In the genomic region with DNA sequence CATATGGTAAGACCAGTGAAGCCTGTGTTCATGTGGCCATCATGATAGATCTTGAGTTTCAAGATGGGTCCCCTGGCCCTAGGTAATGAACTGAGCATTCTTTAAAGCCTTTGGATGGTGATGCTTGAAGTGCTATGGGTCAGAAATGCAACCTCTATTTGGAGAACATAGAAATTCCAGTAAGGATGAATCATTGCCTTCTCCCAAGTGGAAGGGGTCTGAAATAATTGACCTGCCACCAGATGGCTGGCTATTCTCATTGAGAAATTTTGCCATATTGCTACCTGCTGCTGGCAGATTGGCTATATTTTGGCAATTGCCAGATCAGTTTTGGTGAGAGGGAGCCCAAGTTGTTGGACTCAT, we compare ENCODE assay signal across 8 cellular contexts. TPM values are rescaled to one million over a fixed set of nuclear protein-coding genes. Genes with fewer than 3 reads are reported as not detected.
DNase-seq lines count a peak whose midpoint lies in the region; ATAC-seq and TF ChIP-seq lines count a peak whose summit lies in the region.

No MANE protein-coding gene starts in this region.

- H4K20me1 ChIP-seq in OCI-LY3 (ENCODE audit: insufficient read depth, low read length): no peaks in the 10 kb centered on the region

- peaks cover 2% of the 10 kb centered on the region for H3K36me3 Mint-ChIP-seq in CD8-positive, alpha-beta T cell
- no peaks in the 10 kb centered on the region for H3K36me3 Mint-ChIP-seq in endodermal cell (ENCODE audit: low read depth)

- intact Hi-C loops in CD8-positive, alpha-beta T cell (cut with DNase I, micrococcal nuclease): loop anchor here (1.0 to 5.0 kb wide), 4 partner anchors 53 to 438 kb away; a partner anchor contains a TSS
- intact Hi-C loops in ovary (cut with DNase I): no loop called here
- intact Hi-C loops in sciatic nerve (cut with DNase I): loop anchor here (10.0 kb wide), 1 partner anchor 52 kb away; a partner anchor contains a TSS

- no peaks in the 10 kb centered on the region for H3K9me3 ChIP-seq in CD8-positive, alpha-beta T cell (ENCODE audit: low read length)
- no peaks in the 10 kb centered on the region for H3K9me3 ChIP-seq in OCI-LY3 (ENCODE audit: insufficient read depth, low read length)
- no peaks in the 10 kb centered on the region for H3K9me3 ChIP-seq in endodermal cell (ENCODE audit: control insufficient read depth, low read length)
- no peaks in the 10 kb centered on the region for H3K9me3 ChIP-seq in ovary

- H2AFZ ChIP-seq in OCI-LY3 (ENCODE audit: low read depth, low read length): peak overlapping the region; percentile 98

- peak overlapping the region; percentile 96 for H3K4me2 ChIP-seq in OCI-LY3 (ENCODE audit: low read length)

- CTCF ChIA-PET in CD8-positive, alpha-beta T cell (lab: Charles Lee): interaction anchor here (0.7 to 13.0 kb wide), 9 partner anchors 10 to 375 kb away, joined by 3 to 405 read pairs (median 5); a partner anchor contains a TSS

- POLR2A ChIA-PET in CD8-positive, alpha-beta T cell (lab: Charles Lee): interaction anchor here (0.7 to 4.1 kb wide), 8 partner anchors 10 to 1142 kb away, joined by 3 to 30 read pairs (median 4); a partner anchor contains a TSS

- peaks cover 42% of the 10 kb centered on the region for H3K4me1 Mint-ChIP-seq in CD8-positive, alpha-beta T cell (ENCODE audit: low read depth)
- H3K4me1 Mint-ChIP-seq in endodermal cell: peaks cover 6% of the 10 kb centered on the region

- DNase-seq in CD8-positive, alpha-beta T cell: no peak
- DNase-seq in endodermal cell (no peak), ovary (no peak), sciatic nerve (ENCODE audit: low spot score) (no peak), DMS114 treated with DMSO at 0.1 percent for 48 hours (lab: John Stamatoyannopoulos, UW; ENCODE audit: unreplicated experiment) (no peak)

- TF ChIP-seq CTCF in CD8-positive, alpha-beta T cell (IDR thresholded peaks at IDR 0.05): no peak
- no peak for TF ChIP-seq CTCF in OCI-LY3 (IDR thresholded peaks at IDR 0.05; ENCODE audit: low read depth, low read length)
- TF ChIP-seq CTCF in endodermal cell (conservative IDR thresholded peaks at IDR 0.05): no peak
- no peak for TF ChIP-seq CTCF in ovary (IDR thresholded peaks at IDR 0.05)

- peak overlapping the region; percentile 62 for H3K27ac ChIP-seq in CD8-positive, alpha-beta T cell (ENCODE audit: low read depth, low read length)
- H3K27ac ChIP-seq in OCI-LY3 (ENCODE audit: low read length) (no peak overlapping the region), endodermal cell (ENCODE audit: low read depth, low read length) (peak overlapping the region; percentile 9), ovary (peak overlapping the region in 1 of 2 donors; percentile 57)

- no peaks in the 10 kb centered on the region for H3K79me2 ChIP-seq in OCI-LY3 (ENCODE audit: low read length)

- no peaks in the 10 kb centered on the region for H3K27me3 ChIP-seq in CD8-positive, alpha-beta T cell (ENCODE audit: insufficient read depth, low read length)
- no peaks in the 10 kb centered on the region for H3K27me3 ChIP-seq in OCI-LY3 (ENCODE audit: low read depth, low read length)
- peaks cover 10% of the 10 kb centered on the region for H3K27me3 ChIP-seq in endodermal cell (ENCODE audit: control insufficient read depth, insufficient read depth, low read length, poor library complexity, severe bottlenecking)
- H3K27me3 ChIP-seq in ovary: no peaks in the 10 kb centered on the region

- no peak for TF ChIP-seq EP300 in ovary (IDR thresholded peaks at IDR 0.05)

- peak overlapping the region; percentile 98 for H3K27ac Mint-ChIP-seq in CD8-positive, alpha-beta T cell
- H3K27ac Mint-ChIP-seq in endodermal cell: no peak overlapping the region

- H3K4me3 ChIP-seq in CD8-positive, alpha-beta T cell (ENCODE audit: low read depth, low read length): peak overlapping the region; percentile 71
- H3K4me3 ChIP-seq in OCI-LY3 (ENCODE audit: low read length): peak overlapping the region; percentile 87
- H3K4me3 ChIP-seq in endodermal cell (ENCODE audit: low read length): peak overlapping the region; percentile 58
- H3K4me3 ChIP-seq in ovary: peak overlapping the region; percentile 41

- H3K9ac ChIP-seq in OCI-LY3 (ENCODE audit: low read length) (no peak overlapping the region), endodermal cell (ENCODE audit: extremely low read depth, low read length, poor library complexity, severe bottlenecking) (no peak overlapping the region)

- H3K36me3 ChIP-seq in CD8-positive, alpha-beta T cell (ENCODE audit: insufficient read depth, low read length): no peaks in the 10 kb centered on the region
- H3K36me3 ChIP-seq in OCI-LY3 (replicated peaks; ENCODE audit: low read depth, low read length): no peaks in the 10 kb centered on the region
- no peaks in the 10 kb centered on the region for H3K36me3 ChIP-seq in endodermal cell (ENCODE audit: control insufficient read depth, insufficient read depth, low read length)
- no peaks in the 10 kb centered on the region for H3K36me3 ChIP-seq in ovary

- TF ChIP-seq POLR2A in ovary (IDR thresholded peaks at IDR 0.05): no peak

- peak overlapping the region; percentile 92 for H3K4me3 Mint-ChIP-seq in CD8-positive, alpha-beta T cell
- H3K4me3 Mint-ChIP-seq in endodermal cell: peak overlapping the region; percentile 56

- no peaks in the 10 kb centered on the region for H3K9me3 Mint-ChIP-seq in CD8-positive, alpha-beta T cell
- no peaks in the 10 kb centered on the region for H3K9me3 Mint-ChIP-seq in endodermal cell

- no peak for ATAC-seq in CD8-positive, alpha-beta T cell
- ATAC-seq in sciatic nerve (no peak), GM19023 (IDR thresholded peaks at IDR 0.05; ENCODE audit: unreplicated experiment) (no peak), GM21367 (IDR thresholded peaks at IDR 0.05; ENCODE audit: unreplicated experiment) (no peak)

- peaks cover 35% of the 10 kb centered on the region for H3K4me1 ChIP-seq in CD8-positive, alpha-beta T cell (ENCODE audit: insufficient read depth, low read length)
- peaks cover 13% of the 10 kb centered on the region for H3K4me1 ChIP-seq in OCI-LY3 (ENCODE audit: low read length)
- no peaks in the 10 kb centered on the region for H3K4me1 ChIP-seq in endodermal cell (ENCODE audit: control insufficient read depth, insufficient read depth, low read length)
- H3K4me1 ChIP-seq in ovary (ENCODE audit: insufficient read depth): peaks cover 2% of the 10 kb centered on the region

- H3K27me3 Mint-ChIP-seq in CD8-positive, alpha-beta T cell (ENCODE audit: low read depth): no peaks in the 10 kb centered on the region
- peaks cover 18% of the 10 kb centered on the region for H3K27me3 Mint-ChIP-seq in endodermal cell (ENCODE audit: insufficient read depth)

RNA-seq across cellular contexts. Expression of a gene that starts 0.7 kb away (rescaled TPM):
- 10 to 100 TPM; 24.8 to 25.1 TPM for total RNA-seq in CD8-positive, alpha-beta T cell
- total RNA-seq in endodermal cell (1 to 10 TPM in 1 of 2 donors, under 1 TPM in 1; 0.71 to 1.1 TPM), ovary (10 to 100 TPM; 30.3 to 89.1 (median 48.6) TPM), sciatic nerve (45.9 TPM)
- polyA plus RNA-seq in endodermal cell (2013, experiment 1 of 2): 27.2 TPM
- polyA plus RNA-seq in endodermal cell (2013, experiment 2 of 2): 22.0 TPM
- polyA plus RNA-seq in ovary: 100 to 1,000 TPM; 200 to 274 TPM

RNA-seq across cellular contexts. Expression of a gene that starts 37.7 kb away (rescaled TPM):
- total RNA-seq in CD8-positive, alpha-beta T cell: 1 to 10 TPM; 1.4 to 2.5 TPM
- total RNA-seq in endodermal cell: not detected
- 0.14 TPM for polyA plus RNA-seq in endodermal cell (2013, experiment 1 of 2)
- not detected for polyA plus RNA-seq in endodermal cell (2013, experiment 2 of 2)
- 10 to 100 TPM in 1 of 7 donors, 1 to 10 TPM in 6; 1.1 to 14.1 (median 4.2) TPM for total RNA-seq in ovary
- 1 to 10 TPM; 4.2 to 6.8 TPM for polyA plus RNA-seq in ovary
- 15.3 TPM for total RNA-seq in sciatic nerve

RNA-seq across cellular contexts. Expression of a gene that starts 53.0 kb away (rescaled TPM):
- 10 to 100 TPM; 29.5 to 31.7 TPM for total RNA-seq in CD8-positive, alpha-beta T cell
- total RNA-seq in endodermal cell (10 to 100 TPM; 13.0 to 14.7 TPM), ovary (10 to 100 TPM in 5 of 7 donors, 1 to 10 TPM in 2; 9.2 to 20.3 (median 15.7) TPM), sciatic nerve (18.3 TPM)
- 11.1 TPM for polyA plus RNA-seq in endodermal cell (2013, experiment 1 of 2)
- polyA plus RNA-seq in endodermal cell (2013, experiment 2 of 2): 10.6 TPM
- 1 to 10 TPM; 6.0 to 7.5 TPM for polyA plus RNA-seq in ovary

Comparison
In these comparisons a context has a peak if more than half of its experiments do, and no peak if none do; other contexts are left out.
1. RNA of a gene that starts 0.7 kb away (total RNA-seq): 30.3 to 89.1 TPM in ovary, 45.9 TPM in sciatic nerve (single experiment) and 24.8 to 25.1 TPM in CD8-positive, alpha-beta T cell; 0.71 to 1.1 TPM in endodermal cell; every median in the first group is over 10 times any median in the second.
2. intact Hi-C loops: an anchor here in CD8-positive, alpha-beta T cell (1.0 to 5.0 kb wide) and sciatic nerve (10.0 kb wide); none called in ovary.
3. Peak in every context shown above with its lines, with median percentiles within 50 percentile points of each other: H3K4me3 ChIP-seq.